Comparison of ENCODE assay signal across 8 cellular contexts in the genomic region with DNA sequence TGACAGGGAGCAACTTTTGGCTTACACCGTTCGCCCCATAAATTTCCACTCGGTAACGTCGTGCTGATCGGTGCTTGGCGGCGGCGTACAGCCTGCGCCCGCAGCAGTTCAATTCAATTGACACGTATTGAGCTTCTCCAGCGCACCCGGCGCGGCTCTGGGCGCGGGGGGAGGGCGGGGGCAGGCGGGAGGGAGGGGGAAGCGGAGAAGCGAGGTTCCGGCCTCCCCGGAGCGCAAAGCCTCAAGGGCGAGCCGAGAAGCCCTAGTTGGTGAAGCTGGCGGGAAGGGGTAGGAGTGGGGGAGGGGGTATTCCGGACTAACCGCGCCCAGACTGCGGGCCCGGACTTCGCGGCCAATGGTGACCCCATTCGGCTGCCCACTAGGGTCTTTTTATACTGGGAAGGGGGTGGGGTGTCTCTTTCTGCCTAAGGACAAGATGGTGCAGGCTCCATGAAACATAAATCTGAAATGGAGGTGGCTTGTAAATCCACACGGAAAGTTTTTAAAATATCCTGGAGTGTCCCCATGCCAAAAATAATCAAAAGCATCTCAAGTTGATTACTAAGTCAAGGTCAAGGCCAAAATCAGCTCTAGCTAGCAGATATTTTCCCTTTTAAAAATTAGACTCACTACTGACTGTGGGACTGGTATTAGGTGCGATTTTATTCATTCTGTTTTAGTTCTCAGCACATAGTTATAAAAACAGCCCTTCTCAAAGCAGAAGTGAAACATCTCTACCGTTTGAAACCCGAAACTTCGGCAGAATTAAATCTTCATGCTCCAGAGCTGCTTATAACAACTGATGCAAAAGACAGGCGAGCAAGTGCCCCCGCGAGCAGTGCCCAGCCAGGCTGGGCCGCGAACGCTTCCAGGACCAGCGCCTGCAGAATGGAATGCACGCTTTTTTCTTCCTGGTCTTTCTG. TPM values are rescaled to one million over a fixed set of nuclear protein-coding genes. Genes with fewer than 3 reads are reported as not detected.
A peak's percentile ranks its signal among the peaks of the same experiment; 100 is the strongest.
DNase-seq lines count a peak whose midpoint lies in the region; ATAC-seq, FAIRE-seq and TF ChIP-seq lines count a peak whose summit lies in the region.

No MANE protein-coding gene starts in this region.

- H3K27ac Mint-ChIP-seq in memory B cell: peak overlapping the region; percentile 92

- H3K27me3 ChIP-seq in breast epithelium (peaks cover 0 to 93% of the 10 kb centered on the region in 2 donors), tibial nerve (peaks cover 0 to 62% of the 10 kb centered on the region in 2 donors)

- WGBS in tibial nerve, 2 donors: 26 to 31% methylated on average over 23 to 49 of the region's 49 CpGs

- no peak for TF ChIP-seq EP300 in tibial nerve (IDR thresholded peaks at IDR 0.05)

- peaks cover 8% of the 10 kb centered on the region for H3K4me1 Mint-ChIP-seq in memory B cell

- TF ChIP-seq POLR2A in breast epithelium (IDR thresholded peaks at IDR 0.05) (no peak), tibial nerve (IDR thresholded peaks at IDR 0.05) (no peak)

- TF ChIP-seq CTCF in C4-2B (conservative IDR thresholded peaks at IDR 0.05) (no peak), breast epithelium (IDR thresholded peaks at IDR 0.05) (no peak), tibial nerve (IDR thresholded peaks at IDR 0.05) (no peak)

- H3K4me3 Mint-ChIP-seq in memory B cell: peak overlapping the region; percentile 93

- H3K27ac ChIP-seq in C4-2B: peak overlapping the region; percentile 87
- peak overlapping the region; percentile 83 to 85 for H3K27ac ChIP-seq in breast epithelium
- peak overlapping the region; percentile 72 to 93 (median 92) for H3K27ac ChIP-seq in tibial nerve

- ATAC-seq in SK-N-SH treated with all-trans-retinoic acid at 6 μM for 48 hours: peak; percentile 10
- peak; percentile 33 for ATAC-seq in memory B cell (ENCODE audit: low read depth)
- no peak for ATAC-seq in GM19397 (IDR thresholded peaks at IDR 0.05; ENCODE audit: unreplicated experiment)

- no peaks in the 10 kb centered on the region for H3K27me3 Mint-ChIP-seq in memory B cell

- H3K36me3 ChIP-seq in breast epithelium (no peaks in the 10 kb centered on the region), tibial nerve (no peaks in the 10 kb centered on the region)

- FAIRE-seq in GM19239 (lab: Jason Lieb, UNC): peak; percentile 99

- H3K9me3 ChIP-seq in breast epithelium: no peaks in the 10 kb centered on the region
- no peaks in the 10 kb centered on the region for H3K9me3 ChIP-seq in tibial nerve

- DNase-seq in GM19239 (ENCODE audit: insufficient read length, low spot score): no peak
- DNase-seq in HuH-7 (ENCODE audit: low spot score): peak; percentile 38
- DNase-seq in breast epithelium (ENCODE audit: low spot score in 2 of 2): no peak
- DNase-seq in memory B cell (ENCODE audit: low spot score in 2 of 2): peak; percentile 40 to 43
- DNase-seq in tibial nerve (ENCODE audit: low spot score in 2 of 2): no peak

- intact Hi-C loops in breast epithelium (cut with DNase I; ENCODE audit: low total_unique reads): no loop called here

- H3K4me1 ChIP-seq in breast epithelium: peaks cover 0 to 5% of the 10 kb centered on the region in 2 donors
- peaks cover 0 to 24% (median 2%) of the 10 kb centered on the region in 4 donors for H3K4me1 ChIP-seq in tibial nerve

- H3K9me3 Mint-ChIP-seq in memory B cell: no peaks in the 10 kb centered on the region

- H3K36me3 Mint-ChIP-seq in memory B cell: no peaks in the 10 kb centered on the region

- H3K4me3 ChIP-seq in breast epithelium (peak overlapping the region; percentile 71 to 89 (median 76)), tibial nerve (peak overlapping the region; percentile 55 to 83 (median 78))

TF ChIP-seq in SK-N-SH treated with all-trans-retinoic acid at 6 μM for 48 hours, 23 proteins besides CTCF, POLR2A, EP300 and RAD21:
- TF ChIP-seq ESRRG (CRISPR knock-in tag; IDR thresholded peaks at IDR 0.05) (no peak), OSR1 (CRISPR knock-in tag; IDR thresholded peaks at IDR 0.05) (no peak), ISL1 (CRISPR knock-in tag; IDR thresholded peaks at IDR 0.05) (no peak), TOX (CRISPR knock-in tag; IDR thresholded peaks at IDR 0.05; ENCODE audit: borderline replicate concordance) (no peak), SNAI2 (CRISPR knock-in tag; IDR thresholded peaks at IDR 0.05) (no peak), ZNF8 (CRISPR knock-in tag; IDR thresholded peaks at IDR 0.05) (no peak), TSHZ2 (CRISPR knock-in tag; IDR thresholded peaks at IDR 0.05) (no peak), PATZ1 (CRISPR knock-in tag; IDR thresholded peaks at IDR 0.05; ENCODE audit: borderline replicate concordance) (no peak)
- TF ChIP-seq, protein P1, sequence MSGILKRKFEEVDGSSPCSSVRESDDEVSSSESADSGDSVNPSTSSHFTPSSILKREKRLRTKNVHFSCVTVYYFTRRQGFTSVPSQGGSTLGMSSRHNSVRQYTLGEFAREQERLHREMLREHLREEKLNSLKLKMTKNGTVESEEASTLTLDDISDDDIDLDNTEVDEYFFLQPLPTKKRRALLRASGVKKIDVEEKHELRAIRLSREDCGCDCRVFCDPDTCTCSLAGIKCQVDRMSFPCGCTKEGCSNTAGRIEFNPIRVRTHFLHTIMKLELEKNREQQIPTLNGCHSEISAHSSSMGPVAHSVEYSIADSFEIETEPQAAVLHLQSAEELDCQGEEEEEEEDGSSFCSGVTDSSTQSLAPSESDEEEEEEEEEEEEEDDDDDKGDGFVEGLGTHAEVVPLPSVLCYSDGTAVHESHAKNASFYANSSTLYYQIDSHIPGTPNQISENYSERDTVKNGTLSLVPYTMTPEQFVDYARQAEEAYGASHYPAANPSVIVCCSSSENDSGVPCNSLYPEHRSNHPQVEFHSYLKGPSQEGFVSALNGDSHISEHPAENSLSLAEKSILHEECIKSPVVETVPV (CRISPR knock-in tag; IDR thresholded peaks at IDR 0.05): no peak
TF ChIP-seq in SK-N-SH treated with all-trans-retinoic acid at 6 μM for 48 hours: peak in this region for 0.

RNA-seq across cellular contexts. Expression of gene BCOR, which starts 1.5 kb away (rescaled TPM):
- total RNA-seq in breast epithelium: 10 to 100 TPM; 11.7 to 28.1 (median 27.9) TPM
- 10 to 100 TPM; 16.2 to 34.7 (median 23.7) TPM for total RNA-seq in tibial nerve

Comparison
In these comparisons a context has a peak if more than half of its experiments do, and no peak if none do; other contexts are left out.
1. DNase-seq: peak in HuH-7 (single experiment) and memory B cell (2 of 2); none in GM19239 (single experiment), breast epithelium (0 of 2) and tibial nerve (0 of 2).
2. Peak in every context shown above with its lines, with median percentiles within 50 percentile points of each other: H3K27ac ChIP-seq.